Comparison of ENCODE assay signal across 8 cellular contexts in genomic region chr6:153032255-153032882, GRCh38. TPM values are rescaled to one million over a fixed set of nuclear protein-coding genes. Genes with fewer than 3 reads are reported as not detected.
DNase-seq lines count a peak whose midpoint lies in the region; ATAC-seq and TF ChIP-seq lines count a peak whose summit lies in the region.

No MANE protein-coding gene starts in this region.

- CTCF ChIA-PET in CD8-positive, alpha-beta memory T cell (lab: Charles Lee): no interaction called here

- DNase-seq in AG10803 (ENCODE audit: low read depth) (peak; percentile 75), HCEC 1CT (peak; percentile 73), RWPE2 (ENCODE audit: low spot score) (no peak), foreskin keratinocyte (peak in 1 of 2 donors; percentile 34), type B pancreatic cell (ENCODE audit: extremely low spot score, unreplicated experiment) (no peak), NK-92 (lab: John Stamatoyannopoulos, UW; ENCODE audit: unreplicated experiment) (no peak)
- no peak for DNase-seq in CD8-positive, alpha-beta memory T cell
- no peak for DNase-seq in effector CD4-positive, alpha-beta T cell

- H3K9me3 ChIP-seq in RWPE2 (ENCODE audit: severe bottlenecking): no peaks in the 10 kb centered on the region
- H3K9me3 ChIP-seq in CD8-positive, alpha-beta memory T cell (ENCODE audit: low read length): no peaks in the 10 kb centered on the region

- H3K9me3 Mint-ChIP-seq in type B pancreatic cell: no peaks in the 10 kb centered on the region
- no peaks in the 10 kb centered on the region for H3K9me3 Mint-ChIP-seq in CD8-positive, alpha-beta memory T cell

- no peaks in the 10 kb centered on the region for H3K27me3 Mint-ChIP-seq in type B pancreatic cell
- peaks cover 11 to 32% of the 10 kb centered on the region in 2 donors for H3K27me3 Mint-ChIP-seq in CD8-positive, alpha-beta memory T cell

- ATAC-seq in RWPE2 (ENCODE audit: low read depth): peak; percentile 30; the same call in 2 of the 3 replicates
- peak; percentile 55 for ATAC-seq in foreskin keratinocyte

- H3K27ac ChIP-seq in RWPE2 (ENCODE audit: poor library complexity, severe bottlenecking) (peak overlapping the region; percentile 88), foreskin keratinocyte (no peak overlapping the region)
- H3K27ac ChIP-seq in CD8-positive, alpha-beta memory T cell (ENCODE audit: low read depth, low read length): no peak overlapping the region

- H3K36me3 ChIP-seq in RWPE2 (ENCODE audit: low read depth): no peaks in the 10 kb centered on the region
- H3K36me3 ChIP-seq in CD8-positive, alpha-beta memory T cell (ENCODE audit: insufficient read depth, low read length): no peaks in the 10 kb centered on the region

- POLR2A ChIA-PET in CD8-positive, alpha-beta memory T cell (lab: Charles Lee): no interaction called here

- H3K36me3 Mint-ChIP-seq in type B pancreatic cell: no peaks in the 10 kb centered on the region
- H3K36me3 Mint-ChIP-seq in CD8-positive, alpha-beta memory T cell: no peaks in the 10 kb centered on the region

- peaks cover 15% of the 10 kb centered on the region for H3K4me1 Mint-ChIP-seq in type B pancreatic cell (ENCODE audit: unreplicated experiment)
- no peaks in the 10 kb centered on the region for H3K4me1 Mint-ChIP-seq in CD8-positive, alpha-beta memory T cell

- H3K4me3 Mint-ChIP-seq in type B pancreatic cell: no peak overlapping the region
- no peak overlapping the region for H3K4me3 Mint-ChIP-seq in CD8-positive, alpha-beta memory T cell

- H3K4me1 ChIP-seq in RWPE2 (ENCODE audit: insufficient read depth, poor library complexity, severe bottlenecking) (peaks cover 16% of the 10 kb centered on the region), foreskin keratinocyte (peaks cover 4% of the 10 kb centered on the region)
- H3K4me1 ChIP-seq in CD8-positive, alpha-beta memory T cell (ENCODE audit: insufficient read depth, low read length): no peaks in the 10 kb centered on the region

- no peak overlapping the region for H3K27ac Mint-ChIP-seq in type B pancreatic cell
- H3K27ac Mint-ChIP-seq in CD8-positive, alpha-beta memory T cell: peak overlapping the region in 1 of 8 donors; percentile 12

- H3K4me3 ChIP-seq in AG10803 (ENCODE audit: low read length) (no peak overlapping the region), RWPE2 (ENCODE audit: severe bottlenecking) (no peak overlapping the region)
- no peak overlapping the region for H3K4me3 ChIP-seq in CD8-positive, alpha-beta memory T cell (ENCODE audit: low read length)

- peak; percentile 59 for TF ChIP-seq CTCF in AG10803 (conservative IDR thresholded peaks at IDR 0.05; ENCODE audit: low read length)
- peak; percentile 77 for TF ChIP-seq CTCF in RWPE2 (IDR thresholded peaks at IDR 0.05; ENCODE audit: poor library complexity, severe bottlenecking)
- TF ChIP-seq CTCF in foreskin keratinocyte (conservative IDR thresholded peaks at IDR 0.05): peak; percentile 72
- peak; percentile 73 for TF ChIP-seq CTCF in type B pancreatic cell (conservative IDR thresholded peaks at IDR 0.05)

- no peaks in the 10 kb centered on the region for H3K27me3 ChIP-seq in RWPE2 (ENCODE audit: insufficient read depth, poor library complexity, severe bottlenecking)
- H3K27me3 ChIP-seq in foreskin keratinocyte: no peaks in the 10 kb centered on the region
- H3K27me3 ChIP-seq in CD8-positive, alpha-beta memory T cell (ENCODE audit: insufficient read depth, low read length, poor library complexity, severe bottlenecking): no peaks in the 10 kb centered on the region

RNA-seq across cellular contexts. Expression of gene MTRF1L, which starts 29.9 kb away (rescaled TPM):
- total RNA-seq in foreskin keratinocyte: 15.0 and 18.8 TPM in 2 replicates
- 9.8 and 10.5 TPM in 2 replicates for polyA plus RNA-seq in foreskin keratinocyte
- total RNA-seq in type B pancreatic cell (ENCODE audit: low replicate concordance): 17.3 and 18.8 TPM in 2 replicates
- total RNA-seq in CD8-positive, alpha-beta memory T cell: 10 to 100 TPM; 15.3 to 17.4 TPM
- polyA plus RNA-seq in CD8-positive, alpha-beta memory T cell: 8.2 TPM

RNA-seq across cellular contexts. Expression of gene FBXO5, which starts 49.5 kb away (rescaled TPM):
- total RNA-seq in foreskin keratinocyte (23.6 and 24.9 TPM in 2 replicates), type B pancreatic cell (ENCODE audit: low replicate concordance) (10.7 and 29.6 TPM in 2 replicates)
- 9.7 and 12.2 TPM in 2 replicates for polyA plus RNA-seq in foreskin keratinocyte
- total RNA-seq in CD8-positive, alpha-beta memory T cell: 10 to 100 TPM; 29.7 to 33.8 TPM
- polyA plus RNA-seq in CD8-positive, alpha-beta memory T cell: 7.6 TPM

Comparison
In these comparisons a context has a peak if more than half of its experiments do, and no peak if none do; other contexts are left out.
1. DNase-seq: peak in AG10803 (single experiment) and HCEC 1CT (single experiment); none in RWPE2 (single experiment), type B pancreatic cell (single experiment), CD8-positive, alpha-beta memory T cell (0 of 5), effector CD4-positive, alpha-beta T cell (single experiment) and NK-92 (single experiment).
2. Peak in every context shown above with its lines, with median percentiles within 50 percentile points of each other: CTCF ChIP-seq.